21 cellular contexts compared by ENCODE assay signal in genomic region chr11:77771135-77771534, GRCh38. TPM values are rescaled to one million over a fixed set of nuclear protein-coding genes. Genes with fewer than 3 reads are reported as not detected.
A peak's percentile ranks its signal among the peaks of the same experiment; 100 is the strongest.
DNase-seq lines count a peak whose midpoint lies in the region; FAIRE-seq and TF ChIP-seq lines count a peak whose summit lies in the region.
"Had no signal": no experiment of that assay in that cellular context is flagged by ENCODE, and none has a peak within 500 bp of the region (broad histone marks: within the 10 kb centered on the region; RNA-seq: fewer than 3 reads in every experiment).

No MANE protein-coding gene starts in this region.

- H3K27ac ChIP-seq in astrocyte (ENCODE audit: low read depth, low read length) (no peak overlapping the region), osteoblast (ENCODE audit: low read depth, low read length) (no peak overlapping the region)
- H3K27ac ChIP-seq: C4-2B, spleen had no signal

- H3K4me3 ChIP-seq in astrocyte (ENCODE audit: insufficient read depth, low read depth, low read length) (no peak overlapping the region), osteoblast (ENCODE audit: insufficient read depth, low read length) (no peak overlapping the region)
- H3K4me3 ChIP-seq: spleen had no signal

- H3K27me3 ChIP-seq in astrocyte (ENCODE audit: insufficient read depth, low read length) (no peaks in the 10 kb centered on the region), osteoblast (ENCODE audit: insufficient read depth, low read length) (no peaks in the 10 kb centered on the region)
- H3K27me3 ChIP-seq: spleen had no signal

- H3K27me3 Mint-ChIP-seq in activated CD4-positive, alpha-beta T cell treated with anti-CD3 and anti-CD28 coated beads, Interleukin-2, amount 10 ng/mL, durations not matched to agents 24 days and 14 days = no peaks in the 10 kb centered on the region
- no peaks in the 10 kb centered on the region for H3K27me3 Mint-ChIP-seq in activated CD4-positive, alpha-beta T cell treated with anti-CD3 and anti-CD28 coated beads, Interleukin-2, amount 10 ng/mL, durations not matched to agents 7 days and 5 days
- H3K27me3 Mint-ChIP-seq in astrocyte (ENCODE audit: low read depth, unreplicated experiment) = no peaks in the 10 kb centered on the region
- H3K27me3 Mint-ChIP-seq: activated naive CD4-positive, alpha-beta T cell treated with anti-CD3 and anti-CD28 coated beads, Interleukin-2, amount 10 ng/mL, durations not matched to agents 7 days and 5 days; type B pancreatic cell had no signal

- POLR2A ChIA-PET in activated CD4-positive, alpha-beta T cell treated with anti-CD3 and anti-CD28 coated beads, Interleukin-2, amount 10 ng/mL, durations not matched to agents 7 days and 5 days (lab: Charles Lee) = no interaction called here

- no peak for FAIRE-seq in astrocyte (lab: Jason Lieb, UNC)
- FAIRE-seq: bronchial epithelial cell, keratinocyte had no signal

- CTCF ChIA-PET in activated CD4-positive, alpha-beta T cell treated with anti-CD3 and anti-CD28 coated beads, Interleukin-2, amount 10 ng/mL, durations not matched to agents 7 days and 5 days (lab: Charles Lee) = no interaction called here

- H3K4me2 ChIP-seq in astrocyte (ENCODE audit: low read length) (no peak overlapping the region), osteoblast (ENCODE audit: insufficient read depth, low read length) (no peak overlapping the region)

- H2AFZ ChIP-seq in astrocyte (ENCODE audit: low read depth, low read length) (no peak overlapping the region), osteoblast (ENCODE audit: low read length) (no peak overlapping the region)

- H3K79me2 ChIP-seq in astrocyte (ENCODE audit: insufficient read depth, low read length) (peaks cover 84% of the 10 kb centered on the region), osteoblast (ENCODE audit: insufficient read depth, low read length) (peaks cover 90% of the 10 kb centered on the region)

- no peaks in the 10 kb centered on the region for H3K9me3 ChIP-seq in astrocyte (ENCODE audit: insufficient read depth, low read depth, low read length)
- H3K9me3 ChIP-seq in osteoblast (ENCODE audit: low read depth, low read length) = no peaks in the 10 kb centered on the region
- H3K9me3 ChIP-seq: spleen had no signal

- peaks cover 93% of the 10 kb centered on the region for H4K20me1 ChIP-seq in astrocyte (ENCODE audit: insufficient read depth, low read length)
- H4K20me1 ChIP-seq in osteoblast (ENCODE audit: insufficient read depth, low read length) = peaks cover 68% of the 10 kb centered on the region

- H3K4me1 ChIP-seq in astrocyte (ENCODE audit: insufficient read depth, low read length) (no peaks in the 10 kb centered on the region), osteoblast (ENCODE audit: insufficient read depth, low read length) (no peaks in the 10 kb centered on the region)

- no peak overlapping the region for H3K4me3 Mint-ChIP-seq in activated CD4-positive, alpha-beta T cell treated with anti-CD3 and anti-CD28 coated beads, Interleukin-2, amount 10 ng/mL, durations not matched to agents 24 days and 14 days
- no peak overlapping the region for H3K4me3 Mint-ChIP-seq in activated CD4-positive, alpha-beta T cell treated with anti-CD3 and anti-CD28 coated beads, Interleukin-2, amount 10 ng/mL, durations not matched to agents 7 days and 5 days
- no peak overlapping the region for H3K4me3 Mint-ChIP-seq in astrocyte (ENCODE audit: unreplicated experiment)
- H3K4me3 Mint-ChIP-seq: activated naive CD4-positive, alpha-beta T cell treated with anti-CD3 and anti-CD28 coated beads, Interleukin-2, amount 10 ng/mL, durations not matched to agents 7 days and 5 days; type B pancreatic cell had no signal

- no peak for DNase-seq in activated CD4-positive, alpha-beta T cell treated with anti-CD3 and anti-CD28 coated beads, Interleukin-2, amount 10 ng/mL, durations not matched to agents 24 days and 14 days
- DNase-seq in activated CD4-positive, alpha-beta T cell treated with anti-CD3 and anti-CD28 coated beads, Interleukin-2, amount 10 ng/mL, durations not matched to agents 7 days and 5 days = no peak
- DNase-seq in NCI-H226 (peak; percentile 15), astrocyte (ENCODE audit: low read depth) (peak; percentile 14), osteoblast (ENCODE audit: insufficient read length, low spot score, missing footprints) (peak; percentile 3), activated gamma-delta T cell (lab: John Stamatoyannopoulos, UW) (no peak), islet precursor cell (no peak), OCI-M1 (lab: John Stamatoyannopoulos, UW) (no peak)
- DNase-seq: 8988T; activated naive CD4-positive, alpha-beta T cell treated with anti-CD3 and anti-CD28 coated beads, Interleukin-2, amount 10 ng/mL, durations not matched to agents 7 days and 5 days; DMS79 treated with DMSO at 0.1 percent for 48 hours; effector CD8-positive, alpha-beta T cell; HCEC 1CT; NCI-H1694 treated with DMSO at 0.1 percent for 48 hours; spleen; stimulated activated naive CD4-positive, alpha-beta T cell treated with Interleukin-2 at 50 U/mL for 16 hours; T-helper 1 cell had no signal

- peaks cover 14% of the 10 kb centered on the region for H3K4me1 Mint-ChIP-seq in activated CD4-positive, alpha-beta T cell treated with anti-CD3 and anti-CD28 coated beads, Interleukin-2, amount 10 ng/mL, durations not matched to agents 24 days and 14 days
- peaks cover 20% of the 10 kb centered on the region for H3K4me1 Mint-ChIP-seq in activated CD4-positive, alpha-beta T cell treated with anti-CD3 and anti-CD28 coated beads, Interleukin-2, amount 10 ng/mL, durations not matched to agents 7 days and 5 days
- H3K4me1 Mint-ChIP-seq in astrocyte (ENCODE audit: low read depth, unreplicated experiment) = peaks cover 15% of the 10 kb centered on the region

- H3K9ac ChIP-seq in astrocyte (ENCODE audit: low read length) = no peak overlapping the region

- intact Hi-C loops in activated CD4-positive, alpha-beta T cell treated with anti-CD3 and anti-CD28 coated beads, Interleukin-2, amount 10 ng/mL, durations not matched to agents 24 days and 14 days (cut with micrococcal nuclease) = no loop called here

- H3K36me3 ChIP-seq in astrocyte (ENCODE audit: insufficient read depth, low read length) (no peaks in the 10 kb centered on the region), osteoblast (ENCODE audit: insufficient read depth, low read length) (no peaks in the 10 kb centered on the region)

- H3K36me3 Mint-ChIP-seq in activated CD4-positive, alpha-beta T cell treated with anti-CD3 and anti-CD28 coated beads, Interleukin-2, amount 10 ng/mL, durations not matched to agents 24 days and 14 days (ENCODE audit: low read depth) = no peaks in the 10 kb centered on the region
- H3K36me3 Mint-ChIP-seq in activated CD4-positive, alpha-beta T cell treated with anti-CD3 and anti-CD28 coated beads, Interleukin-2, amount 10 ng/mL, durations not matched to agents 7 days and 5 days (ENCODE audit: low read depth) = no peaks in the 10 kb centered on the region
- no peaks in the 10 kb centered on the region for H3K36me3 Mint-ChIP-seq in astrocyte (ENCODE audit: low read depth, unreplicated experiment)

- H3K27ac Mint-ChIP-seq in activated CD4-positive, alpha-beta T cell treated with anti-CD3 and anti-CD28 coated beads, Interleukin-2, amount 10 ng/mL, durations not matched to agents 24 days and 14 days = peak overlapping the region; percentile 3
- H3K27ac Mint-ChIP-seq in activated CD4-positive, alpha-beta T cell treated with anti-CD3 and anti-CD28 coated beads, Interleukin-2, amount 10 ng/mL, durations not matched to agents 7 days and 5 days = no peak overlapping the region
- H3K27ac Mint-ChIP-seq in astrocyte (ENCODE audit: unreplicated experiment) = no peak overlapping the region
- H3K27ac Mint-ChIP-seq: activated naive CD4-positive, alpha-beta T cell treated with anti-CD3 and anti-CD28 coated beads, Interleukin-2, amount 10 ng/mL, durations not matched to agents 7 days and 5 days; type B pancreatic cell had no signal

- TF ChIP-seq CTCF in astrocyte (IDR thresholded peaks at IDR 0.05; ENCODE audit: insufficient read depth, low read depth, low read length) = no peak
- no peak for TF ChIP-seq CTCF in osteoblast (IDR thresholded peaks at IDR 0.05; ENCODE audit: extremely low read depth, low read depth, low read length)

- no peaks in the 10 kb centered on the region for H3K9me3 Mint-ChIP-seq in activated CD4-positive, alpha-beta T cell treated with anti-CD3 and anti-CD28 coated beads, Interleukin-2, amount 10 ng/mL, durations not matched to agents 24 days and 14 days
- H3K9me3 Mint-ChIP-seq in activated CD4-positive, alpha-beta T cell treated with anti-CD3 and anti-CD28 coated beads, Interleukin-2, amount 10 ng/mL, durations not matched to agents 7 days and 5 days = no peaks in the 10 kb centered on the region
- no peaks in the 10 kb centered on the region for H3K9me3 Mint-ChIP-seq in astrocyte (ENCODE audit: unreplicated experiment)
- H3K9me3 Mint-ChIP-seq: activated naive CD4-positive, alpha-beta T cell treated with anti-CD3 and anti-CD28 coated beads, Interleukin-2, amount 10 ng/mL, durations not matched to agents 7 days and 5 days; type B pancreatic cell had no signal

RNA-seq across cellular contexts. Expression of gene RSF1, which starts 49.4 kb away (rescaled TPM):
- total RNA-seq in activated CD4-positive, alpha-beta T cell treated with anti-CD3 and anti-CD28 coated beads, Interleukin-2, amount 10 ng/mL, durations not matched to agents 24 days and 14 days = 45.3 and 47.6 TPM in 2 replicates
- 10 to 100 TPM; 57.8 to 62.5 TPM for total RNA-seq in activated CD4-positive, alpha-beta T cell treated with anti-CD3 and anti-CD28 coated beads, Interleukin-2, amount 10 ng/mL, durations not matched to agents 7 days and 5 days
- total RNA-seq in astrocyte (84.0 and 95.9 TPM in 2 replicates), osteoblast (36.9 and 41.8 TPM in 2 replicates)

RNA-seq across cellular contexts. Expression of gene AAMDC, which starts 49.8 kb away (rescaled TPM):
- total RNA-seq in activated CD4-positive, alpha-beta T cell treated with anti-CD3 and anti-CD28 coated beads, Interleukin-2, amount 10 ng/mL, durations not matched to agents 24 days and 14 days = 1.3 and 1.4 TPM in 2 replicates
- 10 to 100 TPM in 1 of 2 experiments, 1 to 10 TPM in 1; 9.8 to 18.8 TPM for total RNA-seq in activated CD4-positive, alpha-beta T cell treated with anti-CD3 and anti-CD28 coated beads, Interleukin-2, amount 10 ng/mL, durations not matched to agents 7 days and 5 days
- 49.0 and 53.1 TPM in 2 replicates for total RNA-seq in astrocyte
- total RNA-seq in osteoblast = 14.8 and 15.6 TPM in 2 replicates

Comparison
In these comparisons a context has a peak if more than half of its experiments do, and no peak if none do; other contexts are left out.
1. DNase-seq: peak in NCI-H226 (single experiment), astrocyte (single experiment) and osteoblast (single experiment); none in activated CD4-positive, alpha-beta T cell treated with anti-CD3 and anti-CD28 coated beads, Interleukin-2, amount 10 ng/mL, durations not matched to agents 24 days and 14 days (single experiment), activated CD4-positive, alpha-beta T cell treated with anti-CD3 and anti-CD28 coated beads, Interleukin-2, amount 10 ng/mL, durations not matched to agents 7 days and 5 days (single experiment), activated gamma-delta T cell (single experiment), islet precursor cell (single experiment) and OCI-M1 (single experiment).